ENCODE assay signal across 13 cellular contexts in genomic region chr19:37933965-37934364, GRCh38. TPM values are rescaled to one million over a fixed set of nuclear protein-coding genes. Genes with fewer than 3 reads are reported as not detected.
DNase-seq lines count a peak whose midpoint lies in the region; ATAC-seq, FAIRE-seq and TF ChIP-seq lines count a peak whose summit lies in the region.
"Had no signal": no experiment of that assay in that cellular context is flagged by ENCODE, and none has a peak within 500 bp of the region (broad histone marks: within the 10 kb centered on the region; RNA-seq: fewer than 3 reads in every experiment).

No MANE protein-coding gene starts in this region.

- H3K36me3 ChIP-seq in kidney (ENCODE audit: control insufficient read depth in 1 of 2, insufficient read depth in 2 of 2, low read length in 2 of 2), result no peaks in the 10 kb centered on the region

- H3K9me3 ChIP-seq in kidney (ENCODE audit: control insufficient read depth in 1 of 2, low read length in 2 of 2), result peaks cover 0 to 9% of the 10 kb centered on the region in 2 donors

- H3K36me3 Mint-ChIP-seq in stimulated activated memory B cell treated with anti-CD40 and anti-IgM and Interleukin-4, amounts not matched to agents 10 μg/mL and 1 μg/mL and 100 μg/mL, for 72 hours, result peaks cover 32% of the 10 kb centered on the region

- H3K4me1 ChIP-seq in kidney (ENCODE audit: control insufficient read depth in 1 of 2, insufficient read depth in 1 of 2, low read depth in 1 of 2, low read length in 2 of 2), result peaks cover 17 to 31% of the 10 kb centered on the region in 2 donors

- ATAC-seq in stimulated activated memory B cell treated with anti-CD40 and anti-IgM and Interleukin-4, amounts not matched to agents 10 μg/mL and 1 μg/mL and 100 μg/mL, for 72 hours, result no peak
- ATAC-seq in GM21390 (IDR thresholded peaks at IDR 0.05; ENCODE audit: unreplicated experiment), result no peak

- peaks cover 66% of the 10 kb centered on the region for H3K4me1 Mint-ChIP-seq in stimulated activated memory B cell treated with anti-CD40 and anti-IgM and Interleukin-4, amounts not matched to agents 10 μg/mL and 1 μg/mL and 100 μg/mL, for 72 hours

- no peak overlapping the region for H3K4me3 Mint-ChIP-seq in stimulated activated memory B cell treated with anti-CD40 and anti-IgM and Interleukin-4, amounts not matched to agents 10 μg/mL and 1 μg/mL and 100 μg/mL, for 72 hours

- TF ChIP-seq CTCF in astrocyte of the spinal cord (IDR thresholded peaks at IDR 0.05; ENCODE audit: low read depth, low read length) (no peak), kidney (IDR thresholded peaks at IDR 0.05; ENCODE audit: borderline replicate concordance, extremely low read depth, insufficient read depth) (no peak), GM13976 (IDR thresholded peaks at IDR 0.05; ENCODE audit: borderline replicate concordance, control extremely low read depth, extremely low read depth, insufficient read depth, missing control alignments) (no peak)

- H3K4me3 ChIP-seq in astrocyte of the spinal cord (ENCODE audit: low read depth, low read length) (no peak overlapping the region), kidney (ENCODE audit: low read length in 2 of 2) (peak overlapping the region in 1 of 2 donors; percentile 58)
- H3K4me3 ChIP-seq: SK-N-MC had no signal

- peak overlapping the region in 1 of 2 donors; percentile 2 for H3K9ac ChIP-seq in kidney (ENCODE audit: low read length in 2 of 2)
- H3K9ac ChIP-seq: KMS-11, parathyroid adenoma had no signal

- peak overlapping the region in 1 of 2 donors; percentile 45 for H3K27ac ChIP-seq in kidney (ENCODE audit: low read depth in 2 of 2, low read length in 2 of 2)
- H3K27ac ChIP-seq: KMS-11, SK-N-MC had no signal

- H3K27ac Mint-ChIP-seq in stimulated activated memory B cell treated with anti-CD40 and anti-IgM and Interleukin-4, amounts not matched to agents 10 μg/mL and 1 μg/mL and 100 μg/mL, for 72 hours, result peak overlapping the region; percentile 93

- no peaks in the 10 kb centered on the region for H3K9me3 Mint-ChIP-seq in stimulated activated memory B cell treated with anti-CD40 and anti-IgM and Interleukin-4, amounts not matched to agents 10 μg/mL and 1 μg/mL and 100 μg/mL, for 72 hours

- DNase-seq in DMS53 (lab: John Stamatoyannopoulos, UW), result peak; percentile 35
- DNase-seq in DMS53 treated with DMSO at 0.1 percent for 48 hours (lab: John Stamatoyannopoulos, UW; ENCODE audit: unreplicated experiment), result no peak
- peak; percentile 34 for DNase-seq in astrocyte of the spinal cord (ENCODE audit: low read depth, low spot score)
- peak; percentile 18 for DNase-seq in kidney
- DNase-seq in GM13976 (ENCODE audit: low spot score), result no peak
- DNase-seq in NCI-H524 treated with DMSO at 0.1 percent for 48 hours (lab: John Stamatoyannopoulos, UW), result no peak
- DNase-seq: stimulated activated naive CD4-positive, alpha-beta T cell had no signal

- no peak for FAIRE-seq in kidney (lab: Jason Lieb, UNC)

- intact Hi-C loops in kidney (cut with DNase I), result no loop called here

- H3K27me3 Mint-ChIP-seq in stimulated activated memory B cell treated with anti-CD40 and anti-IgM and Interleukin-4, amounts not matched to agents 10 μg/mL and 1 μg/mL and 100 μg/mL, for 72 hours, result no peaks in the 10 kb centered on the region

- in situ Hi-C loops in astrocyte of the spinal cord (cut with HindIII; ENCODE audit: low sequenced_read_pairs), result no loop called here
- in situ Hi-C loops in GM13976 (cut with MboI; ENCODE audit: low sequenced_read_pairs, unreplicated experiment), result no loop called here

RNA-seq across cellular contexts. Expression of gene SIPA1L3, which starts 27.0 kb away (rescaled TPM):
- total RNA-seq in kidney, result 61.7 TPM
- polyA plus RNA-seq in kidney (ENCODE audit: insufficient read depth, low read depth, low replicate concordance), result 5.8 TPM

RNA-seq across cellular contexts. Expression of gene WDR87, which starts 27.6 kb away (rescaled TPM):
- total RNA-seq in kidney, result not detected
- not detected for polyA plus RNA-seq in kidney (ENCODE audit: insufficient read depth, low read depth, low replicate concordance)
- total RNA-seq: A673 had no signal

Comparison
In these comparisons a context has a peak if more than half of its experiments do, and no peak if none do; other contexts are left out.
1. DNase-seq: peak in DMS53 (single experiment), astrocyte of the spinal cord (single experiment) and kidney (single experiment); none in DMS53 treated with DMSO at 0.1 percent for 48 hours (single experiment), GM13976 (single experiment) and NCI-H524 treated with DMSO at 0.1 percent for 48 hours (single experiment).